11 cellular contexts compared by ENCODE assay signal in genomic region chr4:169005453-169006099, GRCh38. TPM values are rescaled to one million over a fixed set of nuclear protein-coding genes. Genes with fewer than 3 reads are reported as not detected.
DNase-seq lines count a peak whose midpoint lies in the region; FAIRE-seq and TF ChIP-seq lines count a peak whose summit lies in the region.
"Had no signal": no experiment of that assay in that cellular context is flagged by ENCODE, and none has a peak within 500 bp of the region (broad histone marks: within the 10 kb centered on the region; RNA-seq: fewer than 3 reads in every experiment).

No MANE protein-coding gene starts in this region.

- no peak for TF ChIP-seq POLR2A in ovary (IDR thresholded peaks at IDR 0.05)

- 10 to 23% (median 19%) methylated on average over 1 of the region's 1 CpG for WGBS in ovary, 3 donors

- H3K9me3 ChIP-seq in kidney (ENCODE audit: control insufficient read depth in 1 of 2, low read length in 2 of 2), result no peaks in the 10 kb centered on the region
- H3K9me3 ChIP-seq in ovary, result no peaks in the 10 kb centered on the region

- TF ChIP-seq EP300 in ovary (IDR thresholded peaks at IDR 0.05), result no peak

- TF ChIP-seq CTCF in GM12872 (IDR thresholded peaks at IDR 0.05; ENCODE audit: insufficient read depth, low read depth, low read length), result peak; percentile 22; the same call in 1 of the 3 replicates
- peak; percentile 67 for TF ChIP-seq CTCF in VCaP (conservative IDR thresholded peaks at IDR 0.05)
- TF ChIP-seq CTCF in kidney (IDR thresholded peaks at IDR 0.05; ENCODE audit: borderline replicate concordance, extremely low read depth, insufficient read depth), result peak; percentile 2
- TF ChIP-seq CTCF in ovary (IDR thresholded peaks at IDR 0.05), result no peak

- H3K36me3 ChIP-seq in kidney (ENCODE audit: control insufficient read depth in 1 of 2, insufficient read depth in 2 of 2, low read length in 2 of 2), result peaks cover 6 to 19% of the 10 kb centered on the region in 2 donors
- H3K36me3 ChIP-seq in ovary, result no peaks in the 10 kb centered on the region

- H3K4me3 ChIP-seq in kidney (ENCODE audit: low read length in 2 of 2) (no peak overlapping the region), ovary (no peak overlapping the region)

- H3K4me1 ChIP-seq in kidney (ENCODE audit: control insufficient read depth in 1 of 2, insufficient read depth in 1 of 2, low read depth in 1 of 2, low read length in 2 of 2) (peaks cover 2 to 3% of the 10 kb centered on the region in 2 donors), ovary (ENCODE audit: insufficient read depth) (peaks cover 2% of the 10 kb centered on the region)

- FAIRE-seq in A204.1 (lab: Jason Lieb, UNC) (peak; percentile 95), kidney (lab: Jason Lieb, UNC) (no peak)

- no peak for DNase-seq in kidney
- no peak for DNase-seq in NK-92 treated with Interleukin-12 subunit alpha and Interleukin-12 subunit beta, amount 100 ng/mL, for 24 hours (lab: John Stamatoyannopoulos, UW)
- no peak for DNase-seq in LoVo (ENCODE audit: low spot score)
- DNase-seq in ovary, result no peak
- no peak for DNase-seq in activated T-cell treated with anti-CD3 and anti-CD28 coated beads, Interleukin-2, amount 50 U/mL, for 1 hour
- DNase-seq: DMS79; effector memory CD4-positive, alpha-beta T cell had no signal

- H3K27me3 ChIP-seq in ovary, result no peaks in the 10 kb centered on the region

- intact Hi-C loops in kidney (cut with DNase I), result no loop called here
- intact Hi-C loops in ovary (cut with DNase I), result loop anchor here in 1 of 4 donors (5.0 kb wide), 1 partner anchor 482 kb away; no protein-coding TSS in a partner anchor

- H3K27ac ChIP-seq in VCaP (peak overlapping the region; percentile 98), kidney (ENCODE audit: low read depth in 2 of 2, low read length in 2 of 2) (no peak overlapping the region), ovary (no peak overlapping the region)
- H3K27ac ChIP-seq: HL-60 had no signal

- H3K9ac ChIP-seq in kidney (ENCODE audit: low read length in 2 of 2), result no peak overlapping the region

RNA-seq across cellular contexts. Expression of gene CBR4, which starts 4.5 kb away (rescaled TPM):
- total RNA-seq in kidney, result 28.6 TPM
- polyA plus RNA-seq in kidney (ENCODE audit: insufficient read depth, low read depth, low replicate concordance), result 24.1 TPM
- total RNA-seq in ovary, result 10 to 100 TPM; 17.5 to 24.0 (median 20.2) TPM
- 10 to 100 TPM in 1 of 2 donors, 1 to 10 TPM in 1; 8.9 to 12.3 TPM for polyA plus RNA-seq in ovary

Comparison
In these comparisons a context has a peak if more than half of its experiments do, and no peak if none do; other contexts are left out.
1. CTCF ChIP-seq: peak in GM12872 (single experiment), VCaP (single experiment) and kidney (single experiment); none in ovary (0 of 3).